Comparison of ENCODE assay signal across 1 cellular context in genomic region chr7:27105161-27106122, GRCh38.
TF ChIP-seq lines count a peak whose summit lies in the region.

No MANE protein-coding gene starts in this region.

TF ChIP-seq in endothelial cell of umbilical vein, 7 proteins besides CTCF, POLR2A, EP300 and RAD21:
- TF ChIP-seq FOS (IDR thresholded peaks at IDR 0.05; ENCODE audit: borderline replicate concordance, insufficient read depth, low read length) (no peak), POLR2AphosphoS5 (IDR thresholded peaks at IDR 0.05; ENCODE audit: insufficient read depth, low read depth, low read length) (no peak), MYC (IDR thresholded peaks at IDR 0.05; ENCODE audit: low read depth, low read length) (no peak), JUN (IDR thresholded peaks at IDR 0.05; ENCODE audit: borderline replicate concordance, insufficient read depth, insufficient read length, low read depth) (no peak), EZH2 (IDR thresholded peaks at IDR 0.05; ENCODE audit: borderline replicate concordance, low read depth, low read length, severe bottlenecking) (no peak), GATA2 (IDR thresholded peaks at IDR 0.05; ENCODE audit: insufficient read depth, insufficient read length, low read depth, low read length) (no peak), MAX (IDR thresholded peaks at IDR 0.05; ENCODE audit: insufficient read depth, insufficient read length) (no peak)
TF ChIP-seq in endothelial cell of umbilical vein: peak in this region for 0.
